Comparison of ENCODE assay signal across 6 cellular contexts in the genomic region with DNA sequence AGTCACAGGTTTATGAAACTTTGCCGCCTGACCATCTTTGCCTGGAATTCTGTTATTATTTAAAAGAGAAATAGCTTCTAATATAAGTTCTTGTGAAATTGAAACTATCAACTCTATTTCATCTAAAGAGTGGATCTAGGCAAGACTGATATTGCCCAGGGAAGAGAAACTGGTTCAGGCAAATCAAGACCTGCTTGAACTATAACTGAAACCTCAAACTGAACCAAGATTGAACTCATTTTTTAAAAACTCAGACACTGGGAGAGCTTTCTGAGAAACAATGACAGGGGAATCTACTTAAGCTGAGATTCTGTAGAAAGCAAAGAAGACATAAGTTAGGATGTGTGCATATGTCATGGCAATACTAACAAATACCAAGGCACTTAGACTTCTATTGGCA.
"Had no signal": no experiment of that assay in that cellular context is flagged by ENCODE, and none has a peak within 500 bp of the region (broad histone marks: within the 10 kb centered on the region; RNA-seq: fewer than 3 reads in every experiment).

No MANE protein-coding gene starts in this region.

- H2AFZ ChIP-seq: GM23338 had no signal

- H3K4me3 ChIP-seq: GM23338, K562 had no signal

- DNase-seq: H9, HCEC 1CT, IMR-90, KG1 had no signal

- ATAC-seq: GM23338, K562 had no signal

- H3K4me2 ChIP-seq: GM23338 had no signal
